8 cellular contexts compared by ENCODE assay signal in the genomic region with DNA sequence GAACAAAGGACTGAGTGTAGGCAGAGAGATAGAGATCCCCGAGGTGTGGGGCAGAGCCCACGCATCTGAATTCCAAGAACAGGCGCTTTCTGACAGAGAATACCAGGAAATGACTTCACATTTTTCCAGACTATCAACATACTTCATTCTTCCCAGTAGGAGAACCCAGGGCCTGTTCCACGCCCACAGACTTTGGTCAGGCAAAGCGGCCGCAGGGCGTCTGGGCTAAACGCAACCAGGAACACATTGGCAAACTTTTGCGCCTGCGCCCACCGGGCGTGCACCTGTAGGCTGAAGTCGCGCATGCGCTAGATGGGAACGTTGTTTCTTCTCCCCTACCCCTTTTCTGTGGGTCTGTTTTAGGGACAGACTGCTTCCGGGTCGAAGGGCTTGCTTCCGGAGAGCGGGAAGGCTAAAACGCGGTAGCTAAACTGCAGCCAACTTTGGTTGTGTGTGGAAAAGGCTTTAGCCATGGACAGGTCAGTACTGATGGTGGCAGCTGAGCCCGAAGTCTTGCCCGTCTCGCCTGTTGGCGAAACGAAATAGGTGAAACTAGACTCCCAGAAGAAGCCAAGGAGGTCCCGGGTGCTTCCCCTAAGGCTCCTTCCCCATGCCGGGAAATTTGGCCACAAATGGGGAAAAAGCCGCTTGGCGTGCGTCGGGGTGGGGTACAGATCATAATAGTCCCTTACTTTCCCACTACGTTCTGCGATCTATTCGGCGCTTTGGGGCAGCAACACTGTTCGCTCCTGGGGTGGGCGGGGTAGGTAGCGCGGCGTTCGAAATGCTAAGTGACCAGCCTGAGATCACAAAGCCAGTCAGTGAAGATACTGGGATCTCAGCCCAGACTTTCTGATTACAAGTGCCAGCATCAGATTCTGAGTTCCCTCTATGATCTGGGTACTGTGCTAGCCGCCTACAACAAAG. TPM values are rescaled to one million over a fixed set of nuclear protein-coding genes. Genes with fewer than 3 reads are reported as not detected.
DNase-seq lines count a peak whose midpoint lies in the region; ATAC-seq, FAIRE-seq and TF ChIP-seq lines count a peak whose summit lies in the region.

NUP107 (plus strand) TSS at position 384 of the 927 bp plus-strand sequence; CDS start at position 472, 88 bp downstream.

- H3K27me3 ChIP-seq in heart right ventricle (no peaks in the 10 kb centered on the region), upper lobe of left lung (no peaks in the 10 kb centered on the region)

- ATAC-seq in HG02852 (IDR thresholded peaks at IDR 0.05; ENCODE audit: unreplicated experiment) (peak; percentile 96), heart right ventricle (peak; percentile 98 to 100 (median 99)), upper lobe of left lung (ENCODE audit: low FRiP score in 2 of 2) (peak; percentile 97 to 99)

- TF ChIP-seq CTCF in heart right ventricle (IDR thresholded peaks at IDR 0.05) = peak in 6 of 9 donors; percentile 8 to 30 (median 19)
- peak in 5 of 6 experiments; percentile 13 to 46 (median 40) for TF ChIP-seq CTCF in upper lobe of left lung (IDR thresholded peaks at IDR 0.05)

- H3K9me3 ChIP-seq in heart right ventricle (no peaks in the 10 kb centered on the region), upper lobe of left lung (no peaks in the 10 kb centered on the region)

- H3K27ac ChIP-seq in heart right ventricle = peak within 1 kb of the TSS; percentile 10 to 86 (median 78)
- peak within 1 kb of the TSS; percentile 72 to 87 (median 84) for H3K27ac ChIP-seq in upper lobe of left lung

- TF ChIP-seq POLR2A in GM12892 (IDR thresholded peaks at IDR 0.05; ENCODE audit: low read depth, low read length) = peak; percentile 91
- TF ChIP-seq POLR2A in upper lobe of left lung (IDR thresholded peaks at IDR 0.05) = peak in 3 of 4 donors; percentile 29 to 71 (median 60)

- TF ChIP-seq EP300 in upper lobe of left lung (IDR thresholded peaks at IDR 0.05) = peak in 2 of 4 donors; percentile 21 to 79

- intact Hi-C loops in heart right ventricle (cut with DNase I) = loop anchor here in 9 of 10 donors (2.0 to 10.0 kb wide), 12 partner anchors 72 to 462 kb away; partner anchors contain the start of genes RAP1B (in 6 of the 9), IL26 (in 2 of the 9), MDM1 (in 2 of the 9) and MDM2 (in 1 of the 9)
- intact Hi-C loops in posterior cingulate gyrus (cut with DNase I) = loop anchor here (1.0 to 10.0 kb wide), 4 partner anchors 60 to 352 kb away; partner anchors contain the start of genes MDM1 and SLC35E3

- FAIRE-seq in GM12892 (lab: Jason Lieb, UNC) = peak; percentile 98

- WGBS in heart right ventricle, 2 donors = 0% methylated on average over 44 of the region's 44 CpGs
- 0% methylated on average over 36 to 44 of the region's 44 CpGs for WGBS in upper lobe of left lung, 2 donors

- peaks cover 0 to 28% (median 13%) of the 10 kb centered on the region in 9 donors for H3K4me1 ChIP-seq in heart right ventricle
- peaks cover 13 to 18% (median 16%) of the 10 kb centered on the region in 4 donors for H3K4me1 ChIP-seq in upper lobe of left lung

- H3K4me3 ChIP-seq in heart right ventricle (peak within 1 kb of the TSS; percentile 63 to 96 (median 83)), upper lobe of left lung (peak within 1 kb of the TSS; percentile 68 to 96 (median 81))

- DNase-seq in GM12892 (ENCODE audit: insufficient read length) = peak; percentile 85
- peak; percentile 99 for DNase-seq in NCI-H146 (lab: John Stamatoyannopoulos, UW)
- peak; percentile 97 to 99 (median 97) for DNase-seq in T-helper 1 cell
- DNase-seq in amniotic epithelial cell (ENCODE audit: low read depth) = peak; percentile 99
- peak; percentile 98 to 99 for DNase-seq in heart right ventricle
- DNase-seq in posterior cingulate gyrus = peak; percentile 93 to 99 (median 95)
- peak; percentile 95 to 99 for DNase-seq in upper lobe of left lung

- H3K36me3 ChIP-seq in heart right ventricle = peaks cover 0 to 27% (median 5%) of the 10 kb centered on the region in 9 donors
- H3K36me3 ChIP-seq in upper lobe of left lung = peaks cover 0 to 17% (median 10%) of the 10 kb centered on the region in 4 donors

RNA-seq across cellular contexts. Expression of gene NUP107, which starts in this region (rescaled TPM):
- polyA plus RNA-seq in GM12892 (2012; ENCODE audit: missing spikeins) = 66.4 TPM
- total RNA-seq in heart right ventricle (10 to 100 TPM; 21.0 to 25.7 (median 22.2) TPM), upper lobe of left lung (10 to 100 TPM; 26.1 to 56.6 (median 29.1) TPM)
- polyA plus RNA-seq in heart right ventricle = 10 to 100 TPM in 1 of 2 donors, 1 to 10 TPM in 1; 9.9 to 12.9 TPM

Comparison
In these comparisons a context has a peak if more than half of its experiments do, and no peak if none do; other contexts are left out.
1. Peak in every context shown above with its lines: DNase-seq, ATAC-seq, H3K4me3 ChIP-seq and H3K27ac ChIP-seq.